ENCODE assay signal across 9 cellular contexts in the genomic region with DNA sequence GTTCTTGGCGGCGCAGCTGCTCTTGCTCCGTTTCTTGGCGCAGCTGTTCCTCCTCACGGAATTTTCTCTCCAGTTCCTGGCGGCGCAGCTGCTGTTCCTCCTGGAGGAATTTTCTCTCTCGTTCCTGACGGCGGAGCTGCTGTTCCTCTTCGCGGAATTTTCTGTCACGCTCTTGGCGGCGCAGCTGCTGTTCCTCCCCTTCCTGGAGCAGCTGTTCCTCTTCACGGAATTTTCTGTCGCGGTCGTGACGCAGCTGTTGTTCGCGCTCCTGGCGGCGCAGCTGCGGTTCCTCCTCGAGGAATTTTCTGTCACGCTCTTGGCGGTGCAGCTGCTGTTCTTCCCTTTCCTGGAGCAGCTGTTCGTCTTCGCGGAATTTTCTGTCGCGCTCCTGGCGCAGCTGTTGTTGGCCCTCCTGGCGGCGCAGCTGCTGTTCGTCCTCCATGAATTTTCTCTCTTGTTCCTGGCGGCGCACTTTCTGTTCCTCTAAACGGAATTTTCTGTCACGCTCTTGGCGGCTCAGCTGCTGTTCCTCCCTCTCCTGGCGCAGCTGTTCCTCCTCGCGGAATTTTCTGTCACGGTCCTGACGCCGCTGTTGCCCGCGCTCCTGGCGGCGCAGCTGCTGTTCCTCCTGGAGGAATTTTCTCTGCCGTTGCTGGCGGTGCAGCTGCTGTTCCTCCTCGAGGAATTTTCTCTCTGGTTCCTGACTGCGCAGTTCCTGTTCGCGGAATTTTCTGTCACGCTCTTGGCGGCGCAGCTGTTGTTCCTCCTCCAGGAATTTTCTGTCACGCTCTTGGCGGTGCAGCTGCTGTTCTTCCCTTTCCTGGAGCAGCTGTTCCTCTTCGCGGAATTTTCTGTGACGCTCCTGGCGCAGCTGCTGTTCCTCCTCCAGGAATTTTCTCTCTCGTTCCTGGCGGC. TPM values are rescaled to one million over a fixed set of nuclear protein-coding genes. Genes with fewer than 3 reads are reported as not detected.
A peak's percentile ranks its signal among the peaks of the same experiment; 100 is the strongest.
DNase-seq lines count a peak whose midpoint lies in the region; ATAC-seq and TF ChIP-seq lines count a peak whose summit lies in the region.
"Had no signal": no experiment of that assay in that cellular context is flagged by ENCODE, and none has a peak within 500 bp of the region (broad histone marks: within the 10 kb centered on the region; RNA-seq: fewer than 3 reads in every experiment).

No MANE protein-coding gene starts in this region.

- no peak overlapping the region for H2AFZ ChIP-seq in Karpas-422 (ENCODE audit: low read length)

- H3K79me2 ChIP-seq in Karpas-422 (ENCODE audit: low read length), result no peaks in the 10 kb centered on the region

- H3K27me3 Mint-ChIP-seq in CD4-positive, alpha-beta T cell, result peaks cover 31% of the 10 kb centered on the region
- H3K27me3 Mint-ChIP-seq in endothelial cell (ENCODE audit: unreplicated experiment), result peaks cover 11% of the 10 kb centered on the region

- H3K4me1 ChIP-seq in mucosa of descending colon (ENCODE audit: low read depth) (peaks cover 50% of the 10 kb centered on the region), Karpas-422 (ENCODE audit: low read length) (peaks cover 20% of the 10 kb centered on the region)

- no peak for ATAC-seq in CD4-positive, alpha-beta T cell (ENCODE audit: poor library complexity)
- ATAC-seq in mucosa of descending colon (no peak), GM21360 (IDR thresholded peaks at IDR 0.05; ENCODE audit: unreplicated experiment) (no peak)

- H3K9me3 Mint-ChIP-seq in CD4-positive, alpha-beta T cell, result no peaks in the 10 kb centered on the region
- peaks cover 8% of the 10 kb centered on the region for H3K9me3 Mint-ChIP-seq in endothelial cell (ENCODE audit: unreplicated experiment)

- no peaks in the 10 kb centered on the region for H3K9me3 ChIP-seq in CD4-positive, alpha-beta T cell (ENCODE audit: control insufficient read depth, low read length)
- H3K9me3 ChIP-seq in mucosa of descending colon (no peaks in the 10 kb centered on the region), Karpas-422 (ENCODE audit: low read length) (no peaks in the 10 kb centered on the region)

- H3K36me3 ChIP-seq in mucosa of descending colon (ENCODE audit: low read depth), result no peaks in the 10 kb centered on the region
- H3K36me3 ChIP-seq in Karpas-422 (ENCODE audit: insufficient read depth, low read length), result no peaks in the 10 kb centered on the region

- H3K4me1 Mint-ChIP-seq in CD4-positive, alpha-beta T cell (ENCODE audit: low read depth), result no peaks in the 10 kb centered on the region
- peaks cover 10% of the 10 kb centered on the region for H3K4me1 Mint-ChIP-seq in endothelial cell (ENCODE audit: unreplicated experiment)

- no peak overlapping the region for H3K27ac Mint-ChIP-seq in CD4-positive, alpha-beta T cell
- H3K27ac Mint-ChIP-seq in endothelial cell (ENCODE audit: unreplicated experiment), result peak overlapping the region; percentile 93

- H3K9ac ChIP-seq in Karpas-422 (ENCODE audit: low read length), result no peak overlapping the region

- intact Hi-C loops in CD4-positive, alpha-beta T cell (cut with DNase I, micrococcal nuclease), result no loop called here
- intact Hi-C loops in mucosa of descending colon (cut with DNase I, micrococcal nuclease), result no loop called here

- H3K27me3 ChIP-seq in CD4-positive, alpha-beta T cell (ENCODE audit: control insufficient read depth, insufficient read depth, low read length), result peaks cover 76% of the 10 kb centered on the region
- H3K27me3 ChIP-seq in Karpas-422 (ENCODE audit: low read length), result no peaks in the 10 kb centered on the region

- no peak overlapping the region for H3K4me2 ChIP-seq in Karpas-422 (ENCODE audit: low read depth, low read length, poor library complexity, severe bottlenecking)

- H3K4me3 Mint-ChIP-seq in CD4-positive, alpha-beta T cell, result peak overlapping the region; percentile 3
- peak overlapping the region; percentile 90 for H3K4me3 Mint-ChIP-seq in endothelial cell (ENCODE audit: unreplicated experiment)

- DNase-seq in CD4-positive, alpha-beta T cell, result no peak
- DNase-seq in LHCN-M2 (ENCODE audit: low read depth), result peak; percentile 66
- DNase-seq in endothelial cell (ENCODE audit: low spot score), result peak; percentile 59
- peak; percentile 21 to 57 (median 48) for DNase-seq in mucosa of descending colon
- DNase-seq in NCI-H146 treated with DMSO at 0.1 percent for 48 hours (lab: John Stamatoyannopoulos, UW; ENCODE audit: unreplicated experiment), result no peak
- DNase-seq in T1000 (lab: John Stamatoyannopoulos, UW), result no peak
- DNase-seq in Karpas-422, result no peak
- DNase-seq: hypothalamus had no signal

- no peaks in the 10 kb centered on the region for H3K9me2 ChIP-seq in Karpas-422 (replicated peaks; ENCODE audit: insufficient read depth, low read length)

- POLR2A ChIA-PET in CD4-positive, alpha-beta T cell (lab: Charles Lee), result no interaction called here

- H3K27ac ChIP-seq in CD4-positive, alpha-beta T cell (ENCODE audit: low read depth, low read length), result no peak overlapping the region
- no peak overlapping the region for H3K27ac ChIP-seq in Karpas-422 (ENCODE audit: low read length)

- CTCF ChIA-PET in CD4-positive, alpha-beta T cell (lab: Charles Lee), result no interaction called here

- TF ChIP-seq CTCF in CD4-positive, alpha-beta T cell (IDR thresholded peaks at IDR 0.05), result no peak
- TF ChIP-seq CTCF in endothelial cell (IDR thresholded peaks at IDR 0.05; ENCODE audit: unreplicated experiment) (no peak), mucosa of descending colon (IDR thresholded peaks at IDR 0.05) (no peak)

- no peak overlapping the region for H3K4me3 ChIP-seq in mucosa of descending colon
- no peak overlapping the region for H3K4me3 ChIP-seq in Karpas-422 (ENCODE audit: low read length)

- no peaks in the 10 kb centered on the region for H3K36me3 Mint-ChIP-seq in CD4-positive, alpha-beta T cell (ENCODE audit: low read depth)
- peaks cover 13% of the 10 kb centered on the region for H3K36me3 Mint-ChIP-seq in endothelial cell (ENCODE audit: low read depth, unreplicated experiment)

- H4K20me1 ChIP-seq in Karpas-422 (ENCODE audit: insufficient read depth, low read depth, low read length), result no peaks in the 10 kb centered on the region

RNA-seq across cellular contexts. Expression of a gene that starts 7.0 kb away (rescaled TPM):
- not detected for total RNA-seq in CD4-positive, alpha-beta T cell
- total RNA-seq in LHCN-M2 (2014; rRNA removed) (0.06 TPM in 1 of 2 replicates, not detected in the other), endothelial cell (ENCODE audit: unreplicated experiment) (0.38 TPM), mucosa of descending colon (under 1 TPM in 2 of 3 donors, not detected in 1; 0.05 to 0.09 TPM)
- 0.07 TPM for polyA plus RNA-seq in LHCN-M2 (2012)
- not detected in 2 replicates for total RNA-seq in Karpas-422 (2014; rRNA removed; shearing (Covaris generic); ENCODE audit: low replicate concordance)

RNA-seq across cellular contexts. Expression of a gene that starts 19.4 kb away (rescaled TPM):
- total RNA-seq in CD4-positive, alpha-beta T cell, result not detected
- total RNA-seq in LHCN-M2 (2014; rRNA removed) (not detected in 2 replicates), endothelial cell (ENCODE audit: unreplicated experiment) (not detected), mucosa of descending colon (not detected)
- not detected for polyA plus RNA-seq in LHCN-M2 (2012)
- total RNA-seq in Karpas-422 (2014; rRNA removed; shearing (Covaris generic); ENCODE audit: low replicate concordance), result not detected in 2 replicates

RNA-seq across cellular contexts. Expression of a gene that starts 50.8 kb away (rescaled TPM):
- total RNA-seq in CD4-positive, alpha-beta T cell, result not detected
- total RNA-seq in LHCN-M2 (2014; rRNA removed) (not detected in 2 replicates), endothelial cell (ENCODE audit: unreplicated experiment) (not detected), mucosa of descending colon (not detected)
- polyA plus RNA-seq in LHCN-M2 (2012), result 0.01 TPM
- not detected in 2 replicates for total RNA-seq in Karpas-422 (2014; rRNA removed; shearing (Covaris generic); ENCODE audit: low replicate concordance)

Comparison
In these comparisons a context has a peak if more than half of its experiments do, and no peak if none do; other contexts are left out.
1. DNase-seq: peak in LHCN-M2 (single experiment), endothelial cell (single experiment) and mucosa of descending colon (3 of 3); none in CD4-positive, alpha-beta T cell (0 of 10), NCI-H146 treated with DMSO at 0.1 percent for 48 hours (single experiment), T1000 (single experiment) and Karpas-422 (single experiment).